8 cellular contexts compared by ENCODE assay signal in the genomic region with DNA sequence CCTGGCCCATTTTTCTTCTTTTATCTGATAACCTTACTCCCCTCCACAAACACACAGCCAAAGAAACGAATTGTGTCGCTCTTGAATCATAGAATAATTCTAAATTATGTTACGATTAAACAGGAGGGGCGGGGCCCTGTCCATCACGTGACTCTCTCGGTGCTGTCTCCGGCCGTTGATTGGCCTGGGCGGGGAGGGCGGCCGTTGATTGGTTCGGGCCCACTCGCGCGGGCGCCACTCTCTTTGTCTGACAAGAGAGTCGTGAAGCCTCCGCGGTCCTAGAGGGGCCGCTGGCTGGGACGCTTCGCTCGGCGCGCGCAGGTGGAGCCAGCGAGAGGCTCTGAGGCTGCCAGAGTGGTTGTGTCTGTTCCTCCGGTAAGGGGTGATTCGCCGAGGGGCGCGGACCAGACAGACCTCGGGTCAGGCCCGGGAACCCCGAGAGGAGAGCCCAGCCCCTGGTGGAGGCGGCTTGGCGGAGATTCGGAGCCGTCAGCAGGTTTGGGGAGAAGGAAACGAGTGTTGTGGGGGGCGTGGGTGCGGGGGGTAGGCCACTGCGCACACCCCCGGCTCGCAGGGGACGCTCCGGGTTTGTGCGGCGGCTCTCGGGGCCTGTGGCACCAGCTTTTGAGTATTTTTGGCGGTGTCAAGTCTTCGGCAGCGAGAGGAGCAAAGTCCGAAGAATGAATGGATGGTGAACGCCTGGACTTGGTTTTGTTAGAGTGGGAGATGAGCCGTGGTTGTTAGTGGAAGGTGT. TPM values are rescaled to one million over a fixed set of nuclear protein-coding genes. Genes with fewer than 3 reads are reported as not detected.
DNase-seq lines count a peak whose midpoint lies in the region; FAIRE-seq and TF ChIP-seq lines count a peak whose summit lies in the region.

TSS of gene ZNF789 (plus strand) at position 330 of the 754 bp plus-strand sequence. CDS start 3,567 bp downstream, outside the sequence.

- no peaks in the 10 kb centered on the region for H3K79me1 ChIP-seq in neuronal stem cell (ENCODE audit: low read depth, low read length)

- peak; percentile 85 for FAIRE-seq in frontal cortex (lab: Jason Lieb, UNC)

- H2BK15ac ChIP-seq in neuronal stem cell (ENCODE audit: low read length): no peak within 1 kb of the TSS

- peak within 1 kb of the TSS; percentile 59 for H3K23ac ChIP-seq in neuronal stem cell (ENCODE audit: low read depth, low read length, poor library complexity)

- H3K27me3 ChIP-seq in neuronal stem cell (ENCODE audit: control insufficient read depth in 3 of 3, insufficient read depth in 3 of 3, low read depth in 1 of 3, low read length in 3 of 3): peaks cover 0 to 3% (median 0%) of the 10 kb centered on the region in 3 experiments

- peak within 1 kb of the TSS; percentile 90 for H2AFZ ChIP-seq in neuronal stem cell (ENCODE audit: low read length)

- no peak within 1 kb of the TSS for H2BK5ac ChIP-seq in neuronal stem cell (ENCODE audit: low read length)

- peak within 1 kb of the TSS; percentile 82 for H3K18ac ChIP-seq in neuronal stem cell (ENCODE audit: low read length)

- TF ChIP-seq CTCF in HFF-Myc (IDR thresholded peaks at IDR 0.05; ENCODE audit: low read depth, low read length, missing control alignments): no peak

- peak within 1 kb of the TSS; percentile 89 for H3K4me3 ChIP-seq in HFF-Myc (replicated peaks; ENCODE audit: low read depth, low read length)
- H3K4me3 ChIP-seq in neuronal stem cell (ENCODE audit: low read length in 2 of 2): peak within 1 kb of the TSS; percentile 74 to 95

- H3K4me1 ChIP-seq in neuronal stem cell (ENCODE audit: control insufficient read depth in 2 of 2, insufficient read depth in 1 of 2, low read depth in 1 of 2, low read length in 2 of 2): peaks cover 0 to 2% of the 10 kb centered on the region in 2 donors

- H2BK120ac ChIP-seq in neuronal stem cell (ENCODE audit: low read depth, low read length): no peak within 1 kb of the TSS

- no peak within 1 kb of the TSS for H4K91ac ChIP-seq in neuronal stem cell (ENCODE audit: low read depth, low read length, poor library complexity)

- no peak within 1 kb of the TSS for H2BK12ac ChIP-seq in neuronal stem cell (ENCODE audit: low read length)

- H3K9me3 Mint-ChIP-seq in activated naive CD4-positive, alpha-beta T cell treated with anti-CD3 and anti-CD28 coated beads for 36 hours: no peaks in the 10 kb centered on the region

- H3K4me1 Mint-ChIP-seq in activated naive CD4-positive, alpha-beta T cell treated with anti-CD3 and anti-CD28 coated beads for 36 hours (ENCODE audit: low read depth): peaks cover 32% of the 10 kb centered on the region

- peak; percentile 99 for DNase-seq in GM03348 (ENCODE audit: low spot score)
- peak; percentile 66 for DNase-seq in HFF-Myc (ENCODE audit: extremely low read depth, low read depth)
- peak; percentile 99 for DNase-seq in NAMALWA (ENCODE audit: low spot score)
- peak; percentile 97 for DNase-seq in SK-N-DZ (ENCODE audit: low spot score)
- DNase-seq in activated naive CD4-positive, alpha-beta T cell treated with anti-CD3 and anti-CD28 coated beads for 36 hours: peak; percentile 99
- DNase-seq in frontal cortex (ENCODE audit: low spot score in 2 of 2): peak; percentile 99
- peak; percentile 94 for DNase-seq in neuronal stem cell (ENCODE audit: low spot score)
- peak; percentile 70 to 99 (median 95) for DNase-seq in substantia nigra (lab: John Stamatoyannopoulos, UW)

- CTCF ChIA-PET in activated naive CD4-positive, alpha-beta T cell treated with anti-CD3 and anti-CD28 coated beads for 36 hours (lab: Charles Lee): interaction anchor here (1.2 kb wide), 1 partner anchor 15 kb away, joined by 3 read pairs; no protein-coding TSS in a partner anchor

- peaks cover 12% of the 10 kb centered on the region for H3K36me3 Mint-ChIP-seq in activated naive CD4-positive, alpha-beta T cell treated with anti-CD3 and anti-CD28 coated beads for 36 hours (ENCODE audit: low read depth)

- H3K9ac ChIP-seq in neuronal stem cell (ENCODE audit: low read depth, low read length, poor library complexity): peak within 1 kb of the TSS; percentile 91

- H2AK5ac ChIP-seq in neuronal stem cell (ENCODE audit: low read depth, low read length): no peak within 1 kb of the TSS

- intact Hi-C loops in activated naive CD4-positive, alpha-beta T cell treated with anti-CD3 and anti-CD28 coated beads for 36 hours (cut with micrococcal nuclease): loop anchor here (1.0 to 5.0 kb wide), 9 partner anchors 27 to 445 kb away; partner anchors contain the start of genes BUD31, CPSF4, PDAP1 and PTCD1

- peak within 1 kb of the TSS; percentile 66 for H3K27ac ChIP-seq in neuronal stem cell (replicated peaks; ENCODE audit: low read length)
- peak within 1 kb of the TSS; percentile 85 for H3K27ac ChIP-seq in substantia nigra (ENCODE audit: low read depth, low read length, poor library complexity, severe bottlenecking)

- H3K36me3 ChIP-seq in neuronal stem cell (replicated peaks in 1 of 2; ENCODE audit: control insufficient read depth in 2 of 2, insufficient read depth in 2 of 2, low read length in 2 of 2): peaks cover 6 to 15% of the 10 kb centered on the region in 2 donors

- peak within 1 kb of the TSS; percentile 83 for H3K27ac Mint-ChIP-seq in activated naive CD4-positive, alpha-beta T cell treated with anti-CD3 and anti-CD28 coated beads for 36 hours

- peak within 1 kb of the TSS; percentile 95 for H3K4me3 Mint-ChIP-seq in activated naive CD4-positive, alpha-beta T cell treated with anti-CD3 and anti-CD28 coated beads for 36 hours

- H3K4me2 ChIP-seq in neuronal stem cell (ENCODE audit: insufficient read depth, low read length, poor library complexity, severe bottlenecking): peak within 1 kb of the TSS; percentile 81

- no peak within 1 kb of the TSS for H3K4ac ChIP-seq in neuronal stem cell (ENCODE audit: low read length)

- no peak within 1 kb of the TSS for H3K14ac ChIP-seq in neuronal stem cell (ENCODE audit: low read length)

- H4K8ac ChIP-seq in neuronal stem cell (ENCODE audit: low read depth, low read length): no peak within 1 kb of the TSS

- H3K9me3 ChIP-seq in neuronal stem cell (replicated peaks in 1 of 2; ENCODE audit: control insufficient read depth in 2 of 2, insufficient read depth in 1 of 2, low read depth in 1 of 2, low read length in 2 of 2): no peaks in the 10 kb centered on the region

- WGBS in neuronal stem cell (ENCODE audit: extremely low coverage in 2 of 2, insufficient read length in 2 of 2, insufficient replicate concordance in 1 of 2), 2 donors: no CpG with 5 or more reads among the region's 56 CpGs

- H3K27me3 Mint-ChIP-seq in activated naive CD4-positive, alpha-beta T cell treated with anti-CD3 and anti-CD28 coated beads for 36 hours (ENCODE audit: low read depth): no peaks in the 10 kb centered on the region

RNA-seq across cellular contexts. Expression of gene ZNF789, which starts in this region (rescaled TPM):
- polyA plus RNA-seq in SK-N-DZ (2014; cell fraction: cytosol; rRNA removed): 26.1 and 26.4 TPM in 2 replicates
- polyA plus RNA-seq in SK-N-DZ (2014; cell fraction: nucleus; rRNA removed): 36.0 and 53.7 TPM in 2 replicates
- total RNA-seq in activated naive CD4-positive, alpha-beta T cell treated with anti-CD3 and anti-CD28 coated beads for 36 hours: 1 to 10 TPM; 8.0 to 9.8 TPM
- 20.8 TPM for total RNA-seq in frontal cortex
- polyA plus RNA-seq in neuronal stem cell (2013, experiment 1 of 2): 9.5 TPM
- polyA plus RNA-seq in neuronal stem cell (2013, experiment 2 of 2): 10.7 TPM

Comparison
In these comparisons a context has a peak if more than half of its experiments do, and no peak if none do; other contexts are left out.
1. Peak in every context shown above with its lines: DNase-seq, H3K4me3 ChIP-seq and H3K27ac ChIP-seq.